In the genomic region with DNA sequence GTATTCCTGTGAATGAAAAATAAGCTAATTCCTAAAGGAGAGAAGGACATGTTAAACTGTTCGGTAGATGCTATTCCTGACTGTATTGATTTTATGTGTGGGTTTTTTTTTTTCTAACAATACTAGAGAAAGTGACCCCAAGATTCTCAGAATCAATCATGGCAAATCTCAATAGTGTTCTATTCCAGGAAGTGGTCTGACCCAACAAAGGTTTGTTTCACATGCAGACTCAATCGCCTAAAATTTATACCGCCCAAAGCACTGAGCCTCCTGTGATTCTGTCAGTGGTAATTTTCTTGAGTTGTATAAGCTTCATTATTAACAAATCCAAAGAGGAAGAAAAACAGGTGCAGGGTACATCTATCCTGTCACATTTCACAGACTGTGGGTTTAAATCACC, we compare ENCODE assay signal across 23 cellular contexts.
"Had no signal": no experiment of that assay in that cellular context is flagged by ENCODE, and none has a peak within 500 bp of the region (broad histone marks: within the 10 kb centered on the region; RNA-seq: fewer than 3 reads in every experiment).

No MANE protein-coding gene starts in this region.

- H3K9me3 Mint-ChIP-seq: type B pancreatic cell had no signal

- H3K4me2 ChIP-seq: hepatocyte had no signal

- DNase-seq: colonic mucosa; dermis blood vessel endothelial cell; erythroblast; foreskin keratinocyte; head of caudate nucleus; kidney; left colon; left ventricle myocardium superior; mesendoderm; naive B cell; psoas muscle; retina; spleen; stimulated activated CD4-positive, alpha-beta T cell treated with anti-CD3 and anti-CD28 coated beads, Interleukin-15, amount 100 ng/mL, for 24 hours; stimulated activated CD4-positive, alpha-beta T cell treated with anti-CD3 and anti-CD28 coated beads, Interleukin-1b, Interleukin-23, amount 100 ng/mL, for 48 hours; stimulated activated CD4-positive, alpha-beta T cell treated with anti-CD3 and anti-CD28 coated beads, Interleukin-4, amount 100 ng/mL, for 24 hours had no signal

- H3K36me3 Mint-ChIP-seq: stimulated activated memory B cell treated with anti-CD40 and anti-IgM and Interleukin-4, amounts not matched to agents 10 μg/mL and 1 μg/mL and 100 μg/mL, for 72 hours; type B pancreatic cell had no signal

- H3K4me3 ChIP-seq: colonic mucosa, hepatocyte, psoas muscle, spleen had no signal

- H3K4me1 ChIP-seq: colonic mucosa, foreskin keratinocyte, parathyroid adenoma, psoas muscle, spleen had no signal

- H3K4me3 Mint-ChIP-seq: naive B cell; nephron; stimulated activated memory B cell treated with anti-CD40 and anti-IgM and Interleukin-4, amounts not matched to agents 10 μg/mL and 1 μg/mL and 100 μg/mL, for 72 hours; type B pancreatic cell had no signal

- FAIRE-seq: kidney, urothelium cell line had no signal

- ATAC-seq: foreskin keratinocyte; left colon; left ventricle myocardium superior; psoas muscle; sciatic nerve; stimulated activated memory B cell treated with anti-CD40 and anti-IgM and Interleukin-4, amounts not matched to agents 10 μg/mL and 1 μg/mL and 100 μg/mL, for 72 hours had no signal

- H3K9ac ChIP-seq: parathyroid adenoma had no signal

- H3K4me1 Mint-ChIP-seq: naive B cell; nephron; stimulated activated memory B cell treated with anti-CD40 and anti-IgM and Interleukin-4, amounts not matched to agents 10 μg/mL and 1 μg/mL and 100 μg/mL, for 72 hours had no signal

- H3K27ac Mint-ChIP-seq: naive B cell; nephron; stimulated activated memory B cell treated with anti-CD40 and anti-IgM and Interleukin-4, amounts not matched to agents 10 μg/mL and 1 μg/mL and 100 μg/mL, for 72 hours; type B pancreatic cell had no signal

- H3K9me3 ChIP-seq: colonic mucosa, psoas muscle had no signal

- H3K36me3 ChIP-seq: colonic mucosa, spleen had no signal

- H3K27me3 ChIP-seq: colonic mucosa, hepatocyte, spleen had no signal

- H3K79me2 ChIP-seq: hepatocyte, parathyroid adenoma had no signal

- H3K27ac ChIP-seq: colonic mucosa, foreskin keratinocyte, hepatocyte, parathyroid adenoma, psoas muscle, spleen had no signal

- H2AFZ ChIP-seq: hepatocyte, parathyroid adenoma had no signal
